Comparison of ENCODE assay signal across 8 cellular contexts in genomic region chr11:17206448-17206847, GRCh38. TPM values are rescaled to one million over a fixed set of nuclear protein-coding genes. Genes with fewer than 3 reads are reported as not detected.
A peak's percentile ranks its signal among the peaks of the same experiment; 100 is the strongest.
DNase-seq lines count a peak whose midpoint lies in the region; ATAC-seq and TF ChIP-seq lines count a peak whose summit lies in the region.

No MANE protein-coding gene starts in this region.

- no peak overlapping the region for H3K27ac ChIP-seq in suprapubic skin

- H3K27me3 ChIP-seq in kidney epithelial cell (ENCODE audit: control insufficient read depth, insufficient read depth, low read length) (no peaks in the 10 kb centered on the region), suprapubic skin (no peaks in the 10 kb centered on the region)

- no peak for ATAC-seq in GM19324 (IDR thresholded peaks at IDR 0.05; ENCODE audit: low FRiP score, unreplicated experiment)

- no peak for DNase-seq in activated CD4-positive, alpha-beta T cell treated with anti-CD3 and anti-CD28 coated beads, Interleukin-2, amount 10 ng/mL, durations not matched to agents 24 days and 14 days
- no peak for DNase-seq in activated CD4-positive, alpha-beta T cell treated with anti-CD3 and anti-CD28 coated beads for 4 hours
- DNase-seq in activated naive CD8-positive, alpha-beta T cell treated with anti-CD3 and anti-CD28 coated beads for 36 hours = no peak
- DNase-seq in kidney epithelial cell (ENCODE audit: low read depth) = no peak
- no peak for DNase-seq in suprapubic skin (ENCODE audit: low spot score in 2 of 2)
- DNase-seq in GM10266 (ENCODE audit: extremely low spot score) = no peak
- no peak for DNase-seq in NCI-H2227 treated with DMSO at 0.1 percent for 48 hours (lab: John Stamatoyannopoulos, UW)

- H3K4me3 ChIP-seq in kidney epithelial cell (ENCODE audit: low read depth, low read length) = peak overlapping the region; percentile 69
- H3K4me3 ChIP-seq in suprapubic skin = peak overlapping the region; percentile 69

- H3K27me3 Mint-ChIP-seq in activated CD4-positive, alpha-beta T cell treated with anti-CD3 and anti-CD28 coated beads, Interleukin-2, amount 10 ng/mL, durations not matched to agents 24 days and 14 days = no peaks in the 10 kb centered on the region
- no peaks in the 10 kb centered on the region for H3K27me3 Mint-ChIP-seq in activated naive CD8-positive, alpha-beta T cell treated with anti-CD3 and anti-CD28 coated beads for 36 hours

- TF ChIP-seq EP300 in suprapubic skin (IDR thresholded peaks at IDR 0.05) = no peak

- H3K9me3 Mint-ChIP-seq in activated CD4-positive, alpha-beta T cell treated with anti-CD3 and anti-CD28 coated beads, Interleukin-2, amount 10 ng/mL, durations not matched to agents 24 days and 14 days = no peaks in the 10 kb centered on the region
- no peaks in the 10 kb centered on the region for H3K9me3 Mint-ChIP-seq in activated naive CD8-positive, alpha-beta T cell treated with anti-CD3 and anti-CD28 coated beads for 36 hours

- no peak for TF ChIP-seq POLR2A in suprapubic skin (IDR thresholded peaks at IDR 0.05)

- intact Hi-C loops in activated CD4-positive, alpha-beta T cell treated with anti-CD3 and anti-CD28 coated beads, Interleukin-2, amount 10 ng/mL, durations not matched to agents 24 days and 14 days (cut with micrococcal nuclease) = loop anchor here (5.0 kb wide), 3 partner anchors 44 to 469 kb away; partner anchors contain the start of gene C11orf58

- H3K4me3 Mint-ChIP-seq in activated CD4-positive, alpha-beta T cell treated with anti-CD3 and anti-CD28 coated beads, Interleukin-2, amount 10 ng/mL, durations not matched to agents 24 days and 14 days = peak overlapping the region; percentile 97
- H3K4me3 Mint-ChIP-seq in activated naive CD8-positive, alpha-beta T cell treated with anti-CD3 and anti-CD28 coated beads for 36 hours = peak overlapping the region; percentile 94

- H3K36me3 Mint-ChIP-seq in activated CD4-positive, alpha-beta T cell treated with anti-CD3 and anti-CD28 coated beads, Interleukin-2, amount 10 ng/mL, durations not matched to agents 24 days and 14 days (ENCODE audit: low read depth) = peaks cover 15% of the 10 kb centered on the region
- peaks cover 9% of the 10 kb centered on the region for H3K36me3 Mint-ChIP-seq in activated naive CD8-positive, alpha-beta T cell treated with anti-CD3 and anti-CD28 coated beads for 36 hours

- 62% methylated on average over 3 of the region's 3 CpGs for WGBS in suprapubic skin

- TF ChIP-seq CTCF in kidney epithelial cell (IDR thresholded peaks at IDR 0.05; ENCODE audit: insufficient read depth, low read length, poor library complexity, severe bottlenecking) (no peak), suprapubic skin (IDR thresholded peaks at IDR 0.05) (no peak), GM10266 (IDR thresholded peaks at IDR 0.05; ENCODE audit: control insufficient read depth, insufficient read depth, low read depth, missing control alignments) (no peak)

- peaks cover 26% of the 10 kb centered on the region for H3K4me1 Mint-ChIP-seq in activated CD4-positive, alpha-beta T cell treated with anti-CD3 and anti-CD28 coated beads, Interleukin-2, amount 10 ng/mL, durations not matched to agents 24 days and 14 days
- H3K4me1 Mint-ChIP-seq in activated naive CD8-positive, alpha-beta T cell treated with anti-CD3 and anti-CD28 coated beads for 36 hours = peaks cover 37% of the 10 kb centered on the region

- H3K27ac Mint-ChIP-seq in activated CD4-positive, alpha-beta T cell treated with anti-CD3 and anti-CD28 coated beads, Interleukin-2, amount 10 ng/mL, durations not matched to agents 24 days and 14 days = peak overlapping the region; percentile 96
- peak overlapping the region; percentile 69 for H3K27ac Mint-ChIP-seq in activated naive CD8-positive, alpha-beta T cell treated with anti-CD3 and anti-CD28 coated beads for 36 hours

- H3K36me3 ChIP-seq in kidney epithelial cell (ENCODE audit: control insufficient read depth, insufficient read depth, low read length) (no peaks in the 10 kb centered on the region), suprapubic skin (no peaks in the 10 kb centered on the region)

- H3K9me3 ChIP-seq in suprapubic skin = no peaks in the 10 kb centered on the region

- H3K4me1 ChIP-seq in suprapubic skin = peaks cover 28% of the 10 kb centered on the region

RNA-seq across cellular contexts. Expression of gene PIK3C2A, which starts 1.3 kb away (rescaled TPM):
- total RNA-seq in activated CD4-positive, alpha-beta T cell treated with anti-CD3 and anti-CD28 coated beads, Interleukin-2, amount 10 ng/mL, durations not matched to agents 24 days and 14 days = 30.3 and 35.3 TPM in 2 replicates
- 10 to 100 TPM; 27.8 to 28.5 TPM for total RNA-seq in activated naive CD8-positive, alpha-beta T cell treated with anti-CD3 and anti-CD28 coated beads for 36 hours
- 46.8 and 48.3 TPM in 2 replicates for total RNA-seq in kidney epithelial cell
- total RNA-seq in suprapubic skin = 10 to 100 TPM; 31.0 to 63.4 (median 43.2) TPM
